Comparison of ENCODE assay signal across 1 cellular context in genomic region chr3:46703013-46703520, GRCh38.
TF ChIP-seq lines count a peak whose summit lies in the region.

No MANE protein-coding gene starts in this region.

TF ChIP-seq in IMR-90, 13 proteins besides CTCF, POLR2A, EP300 and RAD21:
- TF ChIP-seq BHLHE40 (IDR thresholded peaks at IDR 0.05; ENCODE audit: low read depth, low read length) (no peak), MAZ (IDR thresholded peaks at IDR 0.05; ENCODE audit: borderline replicate concordance, low read depth, low read length) (no peak), RCOR1 (IDR thresholded peaks at IDR 0.05; ENCODE audit: insufficient replicate concordance, low read length) (no peak), MXI1 (IDR thresholded peaks at IDR 0.05; ENCODE audit: borderline replicate concordance, low read depth, low read length) (no peak), ELK1 (IDR thresholded peaks at IDR 0.05; ENCODE audit: borderline replicate concordance, low read depth, low read length) (no peak), CEBPB (IDR thresholded peaks at IDR 0.05; ENCODE audit: low read depth, low read length) (no peak), RFX5 (IDR thresholded peaks at IDR 0.05; ENCODE audit: low read depth, low read length) (no peak), CHD1 (IDR thresholded peaks at IDR 0.05; ENCODE audit: low read depth, low read length) (no peak), NFE2L2 (IDR thresholded peaks at IDR 0.05; ENCODE audit: low read depth, low read length) (no peak), FOS (IDR thresholded peaks at IDR 0.05; ENCODE audit: low read depth, low read length) (no peak), SMC3 (IDR thresholded peaks at IDR 0.05; ENCODE audit: low read depth, low read length) (no peak), USF2 (IDR thresholded peaks at IDR 0.05; ENCODE audit: low read depth, low read length) (no peak)
TF ChIP-seq in IMR-90: peak in this region for 0.
